ENCODE assay signal across 18 cellular contexts in the genomic region with DNA sequence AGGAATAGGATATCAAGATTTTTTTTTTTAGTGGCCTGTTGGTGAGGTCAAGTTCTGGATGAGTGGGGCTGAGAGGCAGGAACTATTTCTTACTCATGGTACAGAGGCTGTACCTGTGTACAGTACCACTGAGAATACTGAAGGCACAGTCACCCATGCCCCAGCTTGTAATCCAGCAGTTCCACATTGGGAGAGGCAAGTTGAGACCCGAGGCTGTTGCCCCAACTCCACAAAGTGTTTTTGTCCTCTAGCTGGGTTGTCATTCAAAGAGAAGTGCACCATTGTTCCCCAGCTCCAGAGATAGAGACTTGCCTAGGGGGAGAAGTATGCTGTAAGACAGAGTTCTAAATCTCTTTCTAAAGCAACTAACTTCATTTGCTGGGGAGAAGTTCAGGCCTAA. TPM values are rescaled to one million over a fixed set of nuclear protein-coding genes. Genes with fewer than 3 reads are reported as not detected.
A peak's percentile ranks its signal among the peaks of the same experiment; 100 is the strongest.
DNase-seq lines count a peak whose midpoint lies in the region; ATAC-seq and TF ChIP-seq lines count a peak whose summit lies in the region.
"Had no signal": no experiment of that assay in that cellular context is flagged by ENCODE, and none has a peak within 500 bp of the region (broad histone marks: within the 10 kb centered on the region; RNA-seq: fewer than 3 reads in every experiment).

No MANE protein-coding gene starts in this region.

- H3K4me3 ChIP-seq in CD8-positive, alpha-beta memory T cell (ENCODE audit: low read length): no peak overlapping the region
- H3K4me3 ChIP-seq in coronary artery: no peak overlapping the region

- H3K27me3 Mint-ChIP-seq in CD8-positive, alpha-beta memory T cell: no peaks in the 10 kb centered on the region
- H3K27me3 Mint-ChIP-seq in WTC11 (ENCODE audit: low read depth): no peaks in the 10 kb centered on the region; the same call in 1 of the 2 replicates
- H3K27me3 Mint-ChIP-seq: B cell; CD4-positive, CD25-positive, alpha-beta regulatory T cell had no signal

- H3K4me3 Mint-ChIP-seq in CD8-positive, alpha-beta memory T cell: no peak overlapping the region
- H3K4me3 Mint-ChIP-seq in WTC11: no peak overlapping the region
- H3K4me3 Mint-ChIP-seq: B cell; CD4-positive, CD25-positive, alpha-beta regulatory T cell had no signal

- peaks cover 60 to 74% (median 66%) of the 10 kb centered on the region in 3 donors for H3K4me1 Mint-ChIP-seq in CD8-positive, alpha-beta memory T cell
- H3K4me1 Mint-ChIP-seq in WTC11: peaks cover 37% of the 10 kb centered on the region

- H3K36me3 ChIP-seq in CD8-positive, alpha-beta memory T cell (ENCODE audit: insufficient read depth, low read length): no peaks in the 10 kb centered on the region

- DNase-seq in CD8-positive, alpha-beta memory T cell: no peak
- DNase-seq in WTC11 (ENCODE audit: low spot score): no peak
- DNase-seq in epithelial cell of prostate (ENCODE audit: low read depth, low spot score): peak; percentile 63
- peak; percentile 25 for DNase-seq in midbrain (lab: John Stamatoyannopoulos, UW)
- DNase-seq in activated naive CD4-positive, alpha-beta T cell treated with Interleukin-2 at 50 U/mL for 16 hours: no peak
- no peak for DNase-seq in coronary artery (ENCODE audit: low spot score)
- no peak for DNase-seq in activated CD4-positive, CD25-positive, alpha-beta regulatory T cell (lab: John Stamatoyannopoulos, UW)
- DNase-seq: Calu3; CD4-positive, CD25-positive, alpha-beta regulatory T cell; KBM-7; NCI-H1105 treated with DMSO at 0.1 percent for 48 hours; NCI-H1694 treated with DMSO at 0.1 percent for 48 hours; NCI-H510A treated with DMSO at 0.1 percent for 48 hours; NCI-H774 had no signal

- peaks cover 8 to 34% (median 26%) of the 10 kb centered on the region in 3 donors for H3K36me3 Mint-ChIP-seq in CD8-positive, alpha-beta memory T cell
- H3K36me3 Mint-ChIP-seq in WTC11: peaks cover 13% of the 10 kb centered on the region

- H3K9me3 Mint-ChIP-seq in CD8-positive, alpha-beta memory T cell: peaks cover 6 to 10% (median 7%) of the 10 kb centered on the region in 5 donors
- peaks cover 15% of the 10 kb centered on the region for H3K9me3 Mint-ChIP-seq in WTC11

- ATAC-seq in WTC11 (no peak; the same call in 1 of the 2 replicates), GM18502 (IDR thresholded peaks at IDR 0.05; ENCODE audit: poor library complexity, unreplicated experiment) (no peak)
- ATAC-seq: HepG2, Right ventricle myocardium inferior had no signal

- H3K27ac Mint-ChIP-seq in CD8-positive, alpha-beta memory T cell: peak overlapping the region in 5 of 8 donors; percentile 6 to 67 (median 31)
- H3K27ac Mint-ChIP-seq in WTC11: peak overlapping the region; percentile 47
- H3K27ac Mint-ChIP-seq: B cell had no signal

- CTCF ChIA-PET in CD8-positive, alpha-beta memory T cell (lab: Charles Lee): no interaction called here
- CTCF ChIA-PET in WTC11 (lab: Charles Lee): no interaction called here

- H3K9me3 ChIP-seq in CD8-positive, alpha-beta memory T cell (ENCODE audit: low read length): no peaks in the 10 kb centered on the region

- POLR2A ChIA-PET in CD8-positive, alpha-beta memory T cell (lab: Charles Lee): no interaction called here
- POLR2A ChIA-PET in WTC11 (lab: Charles Lee): interaction anchor here (0.7 kb wide), 1 partner anchor 674 kb away, joined by 3 read pairs; no protein-coding TSS in a partner anchor

- TF ChIP-seq CTCF in WTC11 (IDR thresholded peaks at IDR 0.05) (no peak), coronary artery (IDR thresholded peaks at IDR 0.05) (no peak)

- H3K27me3 ChIP-seq in CD8-positive, alpha-beta memory T cell (ENCODE audit: insufficient read depth, low read length, poor library complexity, severe bottlenecking): no peaks in the 10 kb centered on the region

- peaks cover 10% of the 10 kb centered on the region for H3K4me1 ChIP-seq in CD8-positive, alpha-beta memory T cell (ENCODE audit: insufficient read depth, low read length)

- no peak overlapping the region for H3K27ac ChIP-seq in CD8-positive, alpha-beta memory T cell (ENCODE audit: low read depth, low read length)
- H3K27ac ChIP-seq in epithelial cell of prostate: peak overlapping the region; percentile 21
- H3K27ac ChIP-seq in coronary artery: no peak overlapping the region

TF ChIP-seq in WTC11, 78 proteins besides CTCF, POLR2A, EP300 and RAD21 (continues in another document):
- TF ChIP-seq TEAD4 (CRISPR knock-in tag; IDR thresholded peaks at IDR 0.05) (no peak), IRF1 (CRISPR knock-in tag; IDR thresholded peaks at IDR 0.05) (no peak), CREB1 (CRISPR knock-in tag; IDR thresholded peaks at IDR 0.05) (no peak), MXD4 (CRISPR knock-in tag; IDR thresholded peaks at IDR 0.05; ENCODE audit: borderline replicate concordance) (no peak)
- TF ChIP-seq, protein P1, sequence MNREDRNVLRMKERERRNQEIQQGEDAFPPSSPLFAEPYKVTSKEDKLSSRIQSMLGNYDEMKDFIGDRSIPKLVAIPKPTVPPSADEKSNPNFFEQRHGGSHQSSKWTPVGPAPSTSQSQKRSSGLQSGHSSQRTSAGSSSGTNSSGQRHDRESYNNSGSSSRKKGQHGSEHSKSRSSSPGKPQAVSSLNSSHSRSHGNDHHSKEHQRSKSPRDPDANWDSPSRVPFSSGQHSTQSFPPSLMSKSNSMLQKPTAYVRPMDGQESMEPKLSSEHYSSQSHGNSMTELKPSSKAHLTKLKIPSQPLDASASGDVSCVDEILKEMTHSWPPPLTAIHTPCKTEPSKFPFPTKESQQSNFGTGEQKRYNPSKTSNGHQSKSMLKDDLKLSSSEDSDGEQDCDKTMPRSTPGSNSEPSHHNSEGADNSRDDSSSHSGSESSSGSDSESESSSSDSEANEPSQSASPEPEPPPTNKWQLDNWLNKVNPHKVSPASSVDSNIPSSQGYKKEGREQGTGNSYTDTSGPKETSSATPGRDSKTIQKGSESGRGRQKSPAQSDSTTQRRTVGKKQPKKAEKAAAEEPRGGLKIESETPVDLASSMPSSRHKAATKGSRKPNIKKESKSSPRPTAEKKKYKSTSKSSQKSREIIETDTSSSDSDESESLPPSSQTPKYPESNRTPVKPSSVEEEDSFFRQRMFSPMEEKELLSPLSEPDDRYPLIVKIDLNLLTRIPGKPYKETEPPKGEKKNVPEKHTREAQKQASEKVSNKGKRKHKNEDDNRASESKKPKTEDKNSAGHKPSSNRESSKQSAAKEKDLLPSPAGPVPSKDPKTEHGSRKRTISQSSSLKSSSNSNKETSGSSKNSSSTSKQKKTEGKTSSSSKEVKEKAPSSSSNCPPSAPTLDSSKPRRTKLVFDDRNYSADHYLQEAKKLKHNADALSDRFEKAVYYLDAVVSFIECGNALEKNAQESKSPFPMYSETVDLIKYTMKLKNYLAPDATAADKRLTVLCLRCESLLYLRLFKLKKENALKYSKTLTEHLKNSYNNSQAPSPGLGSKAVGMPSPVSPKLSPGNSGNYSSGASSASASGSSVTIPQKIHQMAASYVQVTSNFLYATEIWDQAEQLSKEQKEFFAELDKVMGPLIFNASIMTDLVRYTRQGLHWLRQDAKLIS (CRISPR knock-in tag; IDR thresholded peaks at IDR 0.05; ENCODE audit: borderline replicate concordance): no peak
- TF ChIP-seq, protein P2, sequence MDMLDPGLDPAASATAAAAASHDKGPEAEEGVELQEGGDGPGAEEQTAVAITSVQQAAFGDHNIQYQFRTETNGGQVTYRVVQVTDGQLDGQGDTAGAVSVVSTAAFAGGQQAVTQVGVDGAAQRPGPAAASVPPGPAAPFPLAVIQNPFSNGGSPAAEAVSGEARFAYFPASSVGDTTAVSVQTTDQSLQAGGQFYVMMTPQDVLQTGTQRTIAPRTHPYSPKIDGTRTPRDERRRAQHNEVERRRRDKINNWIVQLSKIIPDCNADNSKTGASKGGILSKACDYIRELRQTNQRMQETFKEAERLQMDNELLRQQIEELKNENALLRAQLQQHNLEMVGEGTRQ (CRISPR knock-in tag; IDR thresholded peaks at IDR 0.05): no peak
- TF ChIP-seq, protein P3, sequence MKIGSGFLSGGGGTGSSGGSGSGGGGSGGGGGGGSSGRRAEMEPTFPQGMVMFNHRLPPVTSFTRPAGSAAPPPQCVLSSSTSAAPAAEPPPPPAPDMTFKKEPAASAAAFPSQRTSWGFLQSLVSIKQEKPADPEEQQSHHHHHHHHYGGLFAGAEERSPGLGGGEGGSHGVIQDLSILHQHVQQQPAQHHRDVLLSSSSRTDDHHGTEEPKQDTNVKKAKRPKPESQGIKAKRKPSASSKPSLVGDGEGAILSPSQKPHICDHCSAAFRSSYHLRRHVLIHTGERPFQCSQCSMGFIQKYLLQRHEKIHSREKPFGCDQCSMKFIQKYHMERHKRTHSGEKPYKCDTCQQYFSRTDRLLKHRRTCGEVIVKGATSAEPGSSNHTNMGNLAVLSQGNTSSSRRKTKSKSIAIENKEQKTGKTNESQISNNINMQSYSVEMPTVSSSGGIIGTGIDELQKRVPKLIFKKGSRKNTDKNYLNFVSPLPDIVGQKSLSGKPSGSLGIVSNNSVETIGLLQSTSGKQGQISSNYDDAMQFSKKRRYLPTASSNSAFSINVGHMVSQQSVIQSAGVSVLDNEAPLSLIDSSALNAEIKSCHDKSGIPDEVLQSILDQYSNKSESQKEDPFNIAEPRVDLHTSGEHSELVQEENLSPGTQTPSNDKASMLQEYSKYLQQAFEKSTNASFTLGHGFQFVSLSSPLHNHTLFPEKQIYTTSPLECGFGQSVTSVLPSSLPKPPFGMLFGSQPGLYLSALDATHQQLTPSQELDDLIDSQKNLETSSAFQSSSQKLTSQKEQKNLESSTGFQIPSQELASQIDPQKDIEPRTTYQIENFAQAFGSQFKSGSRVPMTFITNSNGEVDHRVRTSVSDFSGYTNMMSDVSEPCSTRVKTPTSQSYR (CRISPR knock-in tag; IDR thresholded peaks at IDR 0.05): no peak

RNA-seq across cellular contexts. Expression of gene ARID2, which starts 38.7 kb away (rescaled TPM):
- 10 to 100 TPM; 25.5 to 26.7 TPM for total RNA-seq in CD8-positive, alpha-beta memory T cell
- polyA plus RNA-seq in CD8-positive, alpha-beta memory T cell: 12.9 TPM
- 33.9 to 47.0 TPM (median 38.1 TPM) in 3 replicates for total RNA-seq in WTC11 (2021)

Comparison
In these comparisons a context has a peak if more than half of its experiments do, and no peak if none do; other contexts are left out.
1. DNase-seq: peak in epithelial cell of prostate (single experiment) and midbrain (single experiment); none in CD8-positive, alpha-beta memory T cell (0 of 5), WTC11 (single experiment), activated naive CD4-positive, alpha-beta T cell treated with Interleukin-2 at 50 U/mL for 16 hours (single experiment), coronary artery (single experiment) and activated CD4-positive, CD25-positive, alpha-beta regulatory T cell (0 of 4).